Comparison of ENCODE assay signal across 1 cellular context in the genomic region with DNA sequence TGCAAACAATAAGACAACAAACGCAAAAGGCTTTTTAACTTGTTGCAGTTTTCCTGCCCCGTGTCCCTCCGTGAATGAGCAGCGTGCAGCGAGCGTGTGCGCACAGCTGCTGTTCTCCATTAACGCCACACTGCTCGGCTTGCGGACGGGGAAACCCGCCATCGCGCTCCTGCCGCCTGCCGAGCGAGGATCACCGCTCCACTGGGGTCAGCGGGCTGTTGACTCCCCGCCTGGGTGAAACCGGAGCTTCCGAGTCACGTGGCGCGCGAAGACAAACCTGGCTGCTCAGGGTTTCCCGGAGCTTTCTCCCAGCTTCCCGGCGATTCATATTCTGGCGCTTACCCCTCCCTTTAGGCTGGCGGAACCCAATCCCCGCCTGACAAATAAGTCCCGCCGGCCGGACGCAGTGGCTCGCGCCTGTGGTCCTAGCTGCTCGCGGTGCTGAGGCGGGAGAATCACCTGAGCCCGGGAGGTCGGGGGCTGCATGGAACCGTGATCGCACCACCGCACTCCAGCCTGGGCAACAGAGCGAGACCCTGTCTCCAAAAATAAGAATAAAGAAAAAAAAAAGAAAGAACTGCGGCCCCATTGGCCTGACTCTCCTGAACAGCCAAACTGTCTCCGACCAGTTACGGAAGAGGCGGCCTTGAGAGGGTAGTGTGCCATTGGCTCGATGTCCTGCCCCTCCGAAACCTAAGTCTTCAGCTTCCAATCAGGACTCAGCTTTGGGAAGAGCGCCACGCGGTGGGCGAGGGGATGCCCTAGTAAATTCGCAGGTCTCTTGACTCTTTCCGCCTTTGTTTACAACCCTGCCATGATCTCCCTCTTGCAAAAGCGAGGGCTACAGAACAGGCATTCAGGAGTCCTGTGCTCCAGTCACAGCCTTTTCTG.
TF ChIP-seq lines count a peak whose summit lies in the region.

Gene CREB3L4, plus strand, starts transcription at position 794 of the 891 bp plus-strand sequence. CDS start 624 bp downstream, outside the sequence.

TF ChIP-seq in A549, 52 proteins besides CTCF, POLR2A, EP300 and RAD21 (continued from another document):
- TF ChIP-seq, protein P1, sequence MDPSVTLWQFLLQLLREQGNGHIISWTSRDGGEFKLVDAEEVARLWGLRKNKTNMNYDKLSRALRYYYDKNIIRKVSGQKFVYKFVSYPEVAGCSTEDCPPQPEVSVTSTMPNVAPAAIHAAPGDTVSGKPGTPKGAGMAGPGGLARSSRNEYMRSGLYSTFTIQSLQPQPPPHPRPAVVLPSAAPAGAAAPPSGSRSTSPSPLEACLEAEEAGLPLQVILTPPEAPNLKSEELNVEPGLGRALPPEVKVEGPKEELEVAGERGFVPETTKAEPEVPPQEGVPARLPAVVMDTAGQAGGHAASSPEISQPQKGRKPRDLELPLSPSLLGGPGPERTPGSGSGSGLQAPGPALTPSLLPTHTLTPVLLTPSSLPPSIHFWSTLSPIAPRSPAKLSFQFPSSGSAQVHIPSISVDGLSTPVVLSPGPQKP (IDR thresholded peaks at IDR 0.05; ENCODE audit: low read depth, low read length) = no peak
- no peak for TF ChIP-seq SREBF2 (IDR thresholded peaks at IDR 0.05)
- TF ChIP-seq ZC3H11A (IDR thresholded peaks at IDR 0.05) = no peak
- no peak for TF ChIP-seq FOXS1 (CRISPR knock-in tag; IDR thresholded peaks at IDR 0.05)
- no peak for TF ChIP-seq NR3C1 (IDR thresholded peaks at IDR 0.05)
- TF ChIP-seq KDM1A (IDR thresholded peaks at IDR 0.05; ENCODE audit: low read depth) = no peak
- TF ChIP-seq CHD2 (IDR thresholded peaks at IDR 0.05; ENCODE audit: low read length, partially characterized antibody) = no peak
- TF ChIP-seq, protein P2, sequence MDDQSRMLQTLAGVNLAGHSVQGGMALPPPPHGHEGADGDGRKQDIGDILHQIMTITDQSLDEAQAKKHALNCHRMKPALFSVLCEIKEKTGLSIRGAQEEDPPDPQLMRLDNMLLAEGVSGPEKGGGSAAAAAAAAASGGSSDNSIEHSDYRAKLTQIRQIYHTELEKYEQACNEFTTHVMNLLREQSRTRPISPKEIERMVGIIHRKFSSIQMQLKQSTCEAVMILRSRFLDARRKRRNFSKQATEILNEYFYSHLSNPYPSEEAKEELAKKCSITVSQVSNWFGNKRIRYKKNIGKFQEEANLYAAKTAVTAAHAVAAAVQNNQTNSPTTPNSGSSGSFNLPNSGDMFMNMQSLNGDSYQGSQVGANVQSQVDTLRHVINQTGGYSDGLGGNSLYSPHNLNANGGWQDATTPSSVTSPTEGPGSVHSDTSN (IDR thresholded peaks at IDR 0.05) = peak; percentile 98
- TF ChIP-seq SMC3 (IDR thresholded peaks at IDR 0.05) = no peak
- no peak for TF ChIP-seq REST (IDR thresholded peaks at IDR 0.05)
- TF ChIP-seq CBX8 (IDR thresholded peaks at IDR 0.05) = no peak
- TF ChIP-seq, protein P3, sequence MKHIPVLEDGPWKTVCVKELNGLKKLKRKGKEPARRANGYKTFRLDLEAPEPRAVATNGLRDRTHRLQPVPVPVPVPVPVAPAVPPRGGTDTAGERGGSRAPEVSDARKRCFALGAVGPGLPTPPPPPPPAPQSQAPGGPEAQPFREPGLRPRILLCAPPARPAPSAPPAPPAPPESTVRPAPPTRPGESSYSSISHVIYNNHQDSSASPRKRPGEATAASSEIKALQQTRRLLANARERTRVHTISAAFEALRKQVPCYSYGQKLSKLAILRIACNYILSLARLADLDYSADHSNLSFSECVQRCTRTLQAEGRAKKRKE (CRISPR knock-in tag; IDR thresholded peaks at IDR 0.05; ENCODE audit: low read depth) = no peak
- TF ChIP-seq CHD4 (IDR thresholded peaks at IDR 0.05; ENCODE audit: borderline replicate concordance) = no peak
- no peak for TF ChIP-seq RCOR1 (IDR thresholded peaks at IDR 0.05; ENCODE audit: low read depth, low read length)
- no peak for TF ChIP-seq MAZ (IDR thresholded peaks at IDR 0.05; ENCODE audit: borderline replicate concordance, low read depth, low read length)
- no peak for TF ChIP-seq NPAS2 (CRISPR knock-in tag; IDR thresholded peaks at IDR 0.05; ENCODE audit: borderline replicate concordance)
- TF ChIP-seq ESRRA (IDR thresholded peaks at IDR 0.05; ENCODE audit: borderline replicate concordance, low read length) = no peak
- no peak for TF ChIP-seq JUNB (IDR thresholded peaks at IDR 0.05)
- TF ChIP-seq HDAC2 (IDR thresholded peaks at IDR 0.05) = no peak
- TF ChIP-seq KDM5A (IDR thresholded peaks at IDR 0.05) = peak; percentile 54
- TF ChIP-seq, protein P4, sequence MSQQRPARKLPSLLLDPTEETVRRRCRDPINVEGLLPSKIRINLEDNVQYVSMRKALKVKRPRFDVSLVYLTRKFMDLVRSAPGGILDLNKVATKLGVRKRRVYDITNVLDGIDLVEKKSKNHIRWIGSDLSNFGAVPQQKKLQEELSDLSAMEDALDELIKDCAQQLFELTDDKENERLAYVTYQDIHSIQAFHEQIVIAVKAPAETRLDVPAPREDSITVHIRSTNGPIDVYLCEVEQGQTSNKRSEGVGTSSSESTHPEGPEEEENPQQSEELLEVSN (IDR thresholded peaks at IDR 0.05; ENCODE audit: borderline replicate concordance, low read depth) = peak; percentile 89
- no peak for TF ChIP-seq HOXB13 (CRISPR knock-in tag; IDR thresholded peaks at IDR 0.05; ENCODE audit: low read depth)
- TF ChIP-seq, protein P5, sequence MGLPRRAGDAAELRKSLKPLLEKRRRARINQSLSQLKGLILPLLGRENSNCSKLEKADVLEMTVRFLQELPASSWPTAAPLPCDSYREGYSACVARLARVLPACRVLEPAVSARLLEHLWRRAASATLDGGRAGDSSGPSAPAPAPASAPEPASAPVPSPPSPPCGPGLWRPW (IDR thresholded peaks at IDR 0.05) = no peak
- TF ChIP-seq POLR2AphosphoS2 (conservative IDR thresholded peaks at IDR 0.05; ENCODE audit: low read length) = no peak
- peak; percentile 58 to 72; a peak in 3 of 5 replicates for TF ChIP-seq JUN (IDR thresholded peaks at IDR 0.05)
- no peak for TF ChIP-seq EHF (CRISPR knock-in tag; IDR thresholded peaks at IDR 0.05)
- TF ChIP-seq CEBPB (IDR thresholded peaks at IDR 0.05) = no peak
- peak; percentile 55; the same call in 1 of the 2 replicates for TF ChIP-seq PHF8 (IDR thresholded peaks at IDR 0.05; ENCODE audit: borderline replicate concordance, low read depth)
- no peak for TF ChIP-seq FOSB (CRISPR knock-in tag; IDR thresholded peaks at IDR 0.05)
- TF ChIP-seq HOXB5 (CRISPR knock-in tag; IDR thresholded peaks at IDR 0.05) = no peak
- no peak for TF ChIP-seq RARB (CRISPR knock-in tag; IDR thresholded peaks at IDR 0.05)
- peak; percentile 95 for TF ChIP-seq MAX (IDR thresholded peaks at IDR 0.05)
TF ChIP-seq in A549: peak in this region for 11.
